ENCODE assay signal across 7 cellular contexts in the genomic region with DNA sequence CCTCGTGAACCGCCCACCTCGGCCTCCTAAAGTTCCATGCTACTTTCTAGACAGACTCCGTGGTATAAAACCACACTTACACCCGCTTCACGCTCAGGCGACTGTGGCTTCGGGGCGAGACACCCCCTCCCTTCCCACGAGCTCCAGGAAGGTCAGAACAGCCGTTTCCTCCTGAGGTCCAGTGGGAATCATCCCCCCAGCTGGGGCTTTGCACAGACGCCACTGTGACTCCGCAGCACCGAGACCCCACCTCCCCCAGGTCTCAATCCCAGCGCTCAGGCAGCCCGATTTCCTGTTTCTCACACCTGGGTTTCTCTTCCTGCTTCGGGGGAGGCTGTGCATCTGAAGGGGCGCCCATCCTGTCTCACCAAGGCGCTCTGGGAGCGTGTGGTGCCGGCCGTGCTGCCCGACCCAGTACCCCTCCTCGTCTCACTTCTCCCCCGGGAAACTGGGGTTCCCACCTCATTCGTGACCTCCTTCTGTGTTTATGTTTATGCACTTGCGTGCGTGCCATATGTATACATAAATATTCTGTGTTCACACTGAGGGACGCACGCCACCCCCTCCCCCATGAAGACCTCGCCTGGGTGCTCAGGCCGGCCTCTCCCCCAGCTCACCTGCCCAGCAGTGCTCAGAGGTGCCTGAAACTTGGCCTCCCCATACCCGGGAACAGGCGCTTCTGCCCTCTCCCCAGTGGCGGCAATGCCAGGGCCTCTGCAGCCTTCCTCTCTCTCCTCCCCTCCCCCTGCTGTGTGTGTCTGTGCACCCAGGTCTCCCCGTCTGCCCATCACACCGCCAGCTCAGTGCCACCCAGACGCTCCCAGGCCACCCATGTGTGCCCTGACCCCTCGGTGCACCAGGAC. TPM values are rescaled to one million over a fixed set of nuclear protein-coding genes. Genes with fewer than 3 reads are reported as not detected.
DNase-seq lines count a peak whose midpoint lies in the region; ATAC-seq and TF ChIP-seq lines count a peak whose summit lies in the region.

No MANE protein-coding gene starts in this region.

- H3K27me3 Mint-ChIP-seq in type B pancreatic cell: no peaks in the 10 kb centered on the region

- intact Hi-C loops in left colon (cut with DNase I, micrococcal nuclease): no loop called here

- H3K4me1 Mint-ChIP-seq in type B pancreatic cell (ENCODE audit: unreplicated experiment): peaks cover 7% of the 10 kb centered on the region

- peak overlapping the region; percentile 71 for H3K27ac Mint-ChIP-seq in type B pancreatic cell

- no peak overlapping the region for H3K4me3 Mint-ChIP-seq in type B pancreatic cell

- no peaks in the 10 kb centered on the region for H3K36me3 Mint-ChIP-seq in type B pancreatic cell

- H3K9me3 Mint-ChIP-seq in type B pancreatic cell: no peaks in the 10 kb centered on the region

- DNase-seq in activated CD8-positive, alpha-beta memory T cell treated with anti-CD3 and anti-CD28 coated beads, Interleukin-2, amount 50 U/mL, for 4 hours: peak; percentile 38
- DNase-seq in left colon (peak; percentile 38 to 41), type B pancreatic cell (ENCODE audit: extremely low spot score, unreplicated experiment) (no peak), hypothalamus (lab: John Stamatoyannopoulos, UW) (no peak), H4 (ENCODE audit: low spot score) (no peak)

- peak; percentile 62 for ATAC-seq in GM19438 (IDR thresholded peaks at IDR 0.05; ENCODE audit: low read depth, unreplicated experiment)
- ATAC-seq in HG03442 (IDR thresholded peaks at IDR 0.05; ENCODE audit: unreplicated experiment): peak; percentile 49
- ATAC-seq in left colon: peak; percentile 46

- TF ChIP-seq CTCF in type B pancreatic cell (conservative IDR thresholded peaks at IDR 0.05): no peak

RNA-seq across cellular contexts. Expression of a gene that starts 14.6 kb away (rescaled TPM):
- total RNA-seq in left colon (10 to 100 TPM; 39.0 to 57.0 TPM), type B pancreatic cell (ENCODE audit: low replicate concordance) (88.8 and 116 TPM in 2 replicates)
- 18.5 and 20.1 TPM in 2 replicates for total RNA-seq in H4 (2014; rRNA removed; shearing (Covaris generic))

RNA-seq across cellular contexts. Expression of a gene that starts 19.1 kb away (rescaled TPM):
- total RNA-seq in left colon (10 to 100 TPM; 29.6 to 37.0 TPM), type B pancreatic cell (ENCODE audit: low replicate concordance) (21.8 and 26.5 TPM in 2 replicates)
- total RNA-seq in H4 (2014; rRNA removed; shearing (Covaris generic)): 4.7 and 10.4 TPM in 2 replicates

RNA-seq across cellular contexts. Expression of a gene that starts 46.0 kb away (rescaled TPM):
- total RNA-seq in left colon (1 to 10 TPM; 1.2 to 7.2 TPM), type B pancreatic cell (ENCODE audit: low replicate concordance) (2.2 and 6.8 TPM in 2 replicates)
- total RNA-seq in H4 (2014; rRNA removed; shearing (Covaris generic)): not detected in 2 replicates

RNA-seq across cellular contexts. Expression of a gene that starts 46.2 kb away (rescaled TPM):
- total RNA-seq in left colon (10 to 100 TPM; 66.4 to 72.3 TPM), type B pancreatic cell (ENCODE audit: low replicate concordance) (45.9 and 47.0 TPM in 2 replicates)
- 3.8 and 7.0 TPM in 2 replicates for total RNA-seq in H4 (2014; rRNA removed; shearing (Covaris generic))

Comparison
In these comparisons a context has a peak if more than half of its experiments do, and no peak if none do; other contexts are left out.
1. DNase-seq: peak in activated CD8-positive, alpha-beta memory T cell treated with anti-CD3 and anti-CD28 coated beads, Interleukin-2, amount 50 U/mL, for 4 hours (single experiment) and left colon (2 of 2); none in type B pancreatic cell (single experiment), hypothalamus (0 of 51) and H4 (single experiment).
2. Peak in every context shown above with its lines, with median percentiles within 50 percentile points of each other: ATAC-seq.